2 cellular contexts compared by ENCODE assay signal in the genomic region with DNA sequence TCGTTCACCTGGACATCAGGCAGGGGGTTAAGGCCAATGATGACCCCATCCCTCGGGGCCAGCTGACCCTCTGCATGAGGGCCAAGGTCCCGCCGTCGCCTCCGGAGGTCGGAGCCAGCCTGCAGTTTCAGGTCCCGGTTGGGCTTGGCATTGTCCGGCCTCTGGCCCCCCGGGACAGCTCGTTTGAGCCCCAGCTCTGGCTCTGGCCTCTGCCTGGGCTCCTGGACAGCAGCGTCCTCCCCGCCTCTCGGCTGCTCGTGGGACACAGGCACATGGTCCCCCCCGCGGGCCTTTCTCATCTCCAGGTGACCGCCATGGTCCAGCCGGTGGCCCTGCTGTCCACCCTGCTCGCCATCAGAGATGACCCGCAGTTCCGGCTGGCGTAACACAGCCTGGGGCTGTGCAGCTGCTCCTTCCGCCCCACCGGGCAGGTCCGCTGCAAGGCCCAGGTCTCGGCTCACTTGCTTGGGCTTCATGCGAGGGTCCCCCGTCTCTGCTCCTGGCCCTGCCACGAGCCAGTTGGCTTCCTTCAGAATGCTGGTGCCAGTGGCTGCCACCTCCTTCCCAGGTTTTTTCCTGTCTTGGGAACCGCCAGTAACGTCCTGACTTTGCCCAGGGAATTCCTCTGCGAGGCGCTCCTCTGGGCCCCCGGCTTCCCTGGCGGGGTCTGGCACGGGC.
TF ChIP-seq lines count a peak whose summit lies in the region.

No MANE protein-coding gene starts in this region.

TF ChIP-seq in PFSK-1, 5 proteins besides CTCF, POLR2A, EP300 and RAD21:
- TF ChIP-seq POLR2AphosphoS5 (IDR thresholded peaks at IDR 0.05; ENCODE audit: low read depth, low read length) = 0 out of 2 replicates have a peak, but pooled peaks have one; percentile 5
- TF ChIP-seq TAF1 (IDR thresholded peaks at IDR 0.05; ENCODE audit: borderline replicate concordance, insufficient read depth, low read length) = no peak
- TF ChIP-seq SIN3A (IDR thresholded peaks at IDR 0.05; ENCODE audit: borderline replicate concordance, insufficient read depth, low read length) = no peak
TF ChIP-seq in PFSK-1: peak in this region for 1.

TF ChIP-seq in HepG2, 621 proteins besides CTCF, POLR2A, EP300 and RAD21 (continues in another document):
- 0 out of 2 replicates have a peak, but pooled peaks have one; percentile 40 for TF ChIP-seq ZNF687 (CRISPR knock-in tag; IDR thresholded peaks at IDR 0.05)
- TF ChIP-seq JUNB (CRISPR knock-in tag; IDR thresholded peaks at IDR 0.05; ENCODE audit: borderline replicate concordance) = no peak
- 0 out of 2 replicates have a peak, but pooled peaks have one; percentile 22 for TF ChIP-seq HNRNPL (IDR thresholded peaks at IDR 0.05; ENCODE audit: low read depth, low read length)
- no peak for TF ChIP-seq ARNT (IDR thresholded peaks at IDR 0.05)
- TF ChIP-seq RELA (CRISPR knock-in tag; IDR thresholded peaks at IDR 0.05) = 0 out of 2 replicates have a peak, but pooled peaks have one; percentile 35
- no peak for TF ChIP-seq ZBTB43 (CRISPR knock-in tag; conservative IDR thresholded peaks at IDR 0.05)
- TF ChIP-seq RBFOX2 (IDR thresholded peaks at IDR 0.05; ENCODE audit: low read depth, low read length) = peak; percentile 33; the same call in 1 of the 2 replicates
- peak; percentile 96 for TF ChIP-seq AGO2 (optimal IDR thresholded peaks at IDR 0.05; ENCODE audit: low read depth, low read length)
- peak; percentile 44; the same call in 1 of the 2 replicates for TF ChIP-seq ZNF552 (CRISPR knock-in tag; IDR thresholded peaks at IDR 0.05; ENCODE audit: borderline replicate concordance)
- no peak for TF ChIP-seq ZNF558 (CRISPR knock-in tag; IDR thresholded peaks at IDR 0.05; ENCODE audit: borderline replicate concordance)
- TF ChIP-seq HIVEP1 (CRISPR knock-in tag; IDR thresholded peaks at IDR 0.05) = no peak
- TF ChIP-seq CBX5 (CRISPR knock-in tag; IDR thresholded peaks at IDR 0.05; ENCODE audit: borderline replicate concordance) = no peak
- no peak for TF ChIP-seq ZNF570 (CRISPR knock-in tag; IDR thresholded peaks at IDR 0.05; ENCODE audit: borderline replicate concordance)
- TF ChIP-seq, protein P1, sequence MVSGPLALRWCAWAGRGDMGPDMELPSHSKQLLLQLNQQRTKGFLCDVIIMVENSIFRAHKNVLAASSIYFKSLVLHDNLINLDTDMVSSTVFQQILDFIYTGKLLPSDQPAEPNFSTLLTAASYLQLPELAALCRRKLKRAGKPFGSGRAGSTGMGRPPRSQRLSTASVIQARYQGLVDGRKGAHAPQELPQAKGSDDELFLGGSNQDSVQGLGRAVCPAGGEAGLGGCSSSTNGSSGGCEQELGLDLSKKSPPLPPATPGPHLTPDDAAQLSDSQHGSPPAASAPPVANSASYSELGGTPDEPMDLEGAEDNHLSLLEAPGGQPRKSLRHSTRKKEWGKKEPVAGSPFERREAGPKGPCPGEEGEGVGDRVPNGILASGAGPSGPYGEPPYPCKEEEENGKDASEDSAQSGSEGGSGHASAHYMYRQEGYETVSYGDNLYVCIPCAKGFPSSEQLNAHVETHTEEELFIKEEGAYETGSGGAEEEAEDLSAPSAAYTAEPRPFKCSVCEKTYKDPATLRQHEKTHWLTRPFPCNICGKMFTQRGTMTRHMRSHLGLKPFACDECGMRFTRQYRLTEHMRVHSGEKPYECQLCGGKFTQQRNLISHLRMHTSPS (CRISPR knock-in tag; IDR thresholded peaks at IDR 0.05; ENCODE audit: low read depth) = 0 out of 2 replicates have a peak, but pooled peaks have one; percentile 6
- peak; percentile 21 for TF ChIP-seq AGO1 (IDR thresholded peaks at IDR 0.05; ENCODE audit: low read depth, low read length, poor library complexity, severe bottlenecking)
- no peak for TF ChIP-seq NKX3-1 (CRISPR knock-in tag; IDR thresholded peaks at IDR 0.05)
- TF ChIP-seq PATZ1 (CRISPR knock-in tag; IDR thresholded peaks at IDR 0.05) = peak; percentile 22; the same call in 1 of the 2 replicates
- 0 out of 2 replicates have a peak, but pooled peaks have one; percentile 25 for TF ChIP-seq ZKSCAN5 (CRISPR knock-in tag; IDR thresholded peaks at IDR 0.05)
- TF ChIP-seq ZNF567 (CRISPR knock-in tag; IDR thresholded peaks at IDR 0.05; ENCODE audit: borderline replicate concordance) = no peak
- no peak for TF ChIP-seq ZNF367 (CRISPR knock-in tag; IDR thresholded peaks at IDR 0.05; ENCODE audit: borderline replicate concordance)
- peak; percentile 37; the same call in 1 of the 2 replicates for TF ChIP-seq TBX2 (CRISPR knock-in tag; IDR thresholded peaks at IDR 0.05; ENCODE audit: borderline replicate concordance)
- TF ChIP-seq ZNF430 (CRISPR knock-in tag; IDR thresholded peaks at IDR 0.05) = 0 out of 2 replicates have a peak, but pooled peaks have one; percentile 25
- TF ChIP-seq ZNF709 (CRISPR knock-in tag; IDR thresholded peaks at IDR 0.05) = no peak
- 0 out of 2 replicates have a peak, but pooled peaks have one; percentile 3 for TF ChIP-seq HOXA3 (CRISPR knock-in tag; IDR thresholded peaks at IDR 0.05)
- TF ChIP-seq ZNF30 (CRISPR knock-in tag; IDR thresholded peaks at IDR 0.05) = 0 out of 2 replicates have a peak, but pooled peaks have one; percentile 35
- 0 out of 2 replicates have a peak, but pooled peaks have one; percentile 17 for TF ChIP-seq ZSCAN31 (CRISPR knock-in tag; IDR thresholded peaks at IDR 0.05; ENCODE audit: low read depth)
- TF ChIP-seq ZC3H13 (CRISPR knock-in tag; IDR thresholded peaks at IDR 0.05) = 0 out of 2 replicates have a peak, but pooled peaks have one; percentile 62
- TF ChIP-seq ZNF432 (CRISPR knock-in tag; IDR thresholded peaks at IDR 0.05; ENCODE audit: borderline replicate concordance) = no peak
- TF ChIP-seq ZNF639 (CRISPR knock-in tag; conservative IDR thresholded peaks at IDR 0.05) = 0 out of 2 replicates have a peak, but pooled peaks have one; percentile 34
- no peak for TF ChIP-seq NCOA1 (CRISPR knock-in tag; IDR thresholded peaks at IDR 0.05)
- no peak for TF ChIP-seq ZNF563 (CRISPR knock-in tag; IDR thresholded peaks at IDR 0.05)
- TF ChIP-seq U2AF1 (optimal IDR thresholded peaks at IDR 0.05; ENCODE audit: low read depth, low read length) = peak; percentile 65
- TF ChIP-seq ZMYM2 (CRISPR knock-in tag; IDR thresholded peaks at IDR 0.05) = 0 out of 2 replicates have a peak, but pooled peaks have one; percentile 33
- TF ChIP-seq HOXA5 (CRISPR knock-in tag; IDR thresholded peaks at IDR 0.05) = 0 out of 2 replicates have a peak, but pooled peaks have one; percentile 31
- TF ChIP-seq DR1 (CRISPR knock-in tag; IDR thresholded peaks at IDR 0.05) = no peak
- TF ChIP-seq SNAPC4 (CRISPR knock-in tag; IDR thresholded peaks at IDR 0.05) = 0 out of 2 replicates have a peak, but pooled peaks have one; percentile 35
- TF ChIP-seq ZNF83 (CRISPR knock-in tag; IDR thresholded peaks at IDR 0.05; ENCODE audit: borderline replicate concordance) = no peak
- TF ChIP-seq ZNF788 (CRISPR knock-in tag; IDR thresholded peaks at IDR 0.05; ENCODE audit: borderline replicate concordance) = peak; percentile 20; the same call in 1 of the 2 replicates
- peak; percentile 76 for TF ChIP-seq RXRA (CRISPR knock-in tag; IDR thresholded peaks at IDR 0.05)
